Comparison of ENCODE assay signal across 8 cellular contexts in genomic region chr17:57849874-57850754, GRCh38. TPM values are rescaled to one million over a fixed set of nuclear protein-coding genes. Genes with fewer than 3 reads are reported as not detected.
DNase-seq lines count a peak whose midpoint lies in the region; ATAC-seq and TF ChIP-seq lines count a peak whose summit lies in the region.

TSS of gene MRPS23 (minus strand) at chr17:57850044. CDS start at chr17:57850010, 34 bp downstream.

- TF ChIP-seq CTCF in right atrium auricular region (IDR thresholded peaks at IDR 0.05) (no peak), vagina (IDR thresholded peaks at IDR 0.05) (no peak)

- H3K36me3 ChIP-seq in right atrium auricular region = peaks cover 4% of the 10 kb centered on the region
- no peaks in the 10 kb centered on the region for H3K36me3 ChIP-seq in vagina

- H3K27ac ChIP-seq in angular gyrus (ENCODE audit: low read depth, low read length) = peak within 1 kb of the TSS; percentile 97
- H3K27ac ChIP-seq in right atrium auricular region = peak within 1 kb of the TSS; percentile 88 to 95
- H3K27ac ChIP-seq in vagina = peak within 1 kb of the TSS; percentile 93

- ATAC-seq in GM18498 (IDR thresholded peaks at IDR 0.05; ENCODE audit: unreplicated experiment) (peak; percentile 97), HG02938 (IDR thresholded peaks at IDR 0.05; ENCODE audit: unreplicated experiment) (peak; percentile 89)

- intact Hi-C loops in vagina (cut with DNase I) = loop anchor here (5.0 kb wide), 1 partner anchor 252 kb away; no protein-coding TSS in a partner anchor

- peaks cover 0 to 43% of the 10 kb centered on the region in 2 donors for H3K4me1 ChIP-seq in right atrium auricular region
- peaks cover 32% of the 10 kb centered on the region for H3K4me1 ChIP-seq in vagina

- H3K27me3 ChIP-seq in right atrium auricular region (no peaks in the 10 kb centered on the region), vagina (no peaks in the 10 kb centered on the region)

- H3K4me3 ChIP-seq in right atrium auricular region (peak within 1 kb of the TSS; percentile 71 to 92), vagina (peak within 1 kb of the TSS; percentile 80)

- DNase-seq in NCI-H187 (lab: John Stamatoyannopoulos, UW) (peak; percentile 81 to 97), T-helper 2 cell (peak; percentile 89 to 99 (median 95)), right atrium auricular region (ENCODE audit: low spot score) (peak; percentile 99), pulmonary artery endothelial cell (ENCODE audit: low read depth, low spot score) (peak; percentile 96), vagina (ENCODE audit: extremely low spot score in 2 of 2) (peak in 1 of 2 donors; percentile 99)

- no peaks in the 10 kb centered on the region for H3K9me3 ChIP-seq in right atrium auricular region
- no peaks in the 10 kb centered on the region for H3K9me3 ChIP-seq in vagina

- TF ChIP-seq POLR2A in vagina (IDR thresholded peaks at IDR 0.05) = peak in 1 of 2 donors; percentile 77

RNA-seq across cellular contexts. Expression of gene MRPS23, which starts in this region (rescaled TPM):
- total RNA-seq in right atrium auricular region (10 to 100 TPM; 24.1 to 35.3 TPM), pulmonary artery endothelial cell (34.4 and 46.7 TPM in 2 replicates), vagina (6.9 TPM)
